Comparison of ENCODE assay signal across 16 cellular contexts in genomic region chr1:56590520-56591011, GRCh38. TPM values are rescaled to one million over a fixed set of nuclear protein-coding genes. Genes with fewer than 3 reads are reported as not detected.
DNase-seq lines count a peak whose midpoint lies in the region; ATAC-seq and TF ChIP-seq lines count a peak whose summit lies in the region.
"Had no signal": no experiment of that assay in that cellular context is flagged by ENCODE, and none has a peak within 500 bp of the region (broad histone marks: within the 10 kb centered on the region; RNA-seq: fewer than 3 reads in every experiment).

No MANE protein-coding gene starts in this region.

- H3K79me1 ChIP-seq in trophoblast cell (ENCODE audit: low read length): peaks cover 18% of the 10 kb centered on the region

- H3K9me3 Mint-ChIP-seq in CD8-positive, alpha-beta memory T cell: peaks cover 0 to 11% (median 4%) of the 10 kb centered on the region in 5 donors
- H3K9me3 Mint-ChIP-seq in naive thymus-derived CD4-positive, alpha-beta T cell: peaks cover 0 to 21% (median 4%) of the 10 kb centered on the region in 11 donors

- H3K14ac ChIP-seq in trophoblast cell (ENCODE audit: low read length): peak overlapping the region; percentile 79

- CTCF ChIA-PET in CD8-positive, alpha-beta memory T cell (lab: Charles Lee): no interaction called here
- CTCF ChIA-PET in naive thymus-derived CD4-positive, alpha-beta T cell (lab: Charles Lee): no interaction called here

- H3K27me3 ChIP-seq in trophoblast cell (ENCODE audit: insufficient read depth, low read length) (no peaks in the 10 kb centered on the region), tibial artery (no peaks in the 10 kb centered on the region)
- no peaks in the 10 kb centered on the region for H3K27me3 ChIP-seq in CD8-positive, alpha-beta memory T cell (ENCODE audit: insufficient read depth, low read length, poor library complexity, severe bottlenecking)
- no peaks in the 10 kb centered on the region for H3K27me3 ChIP-seq in naive thymus-derived CD4-positive, alpha-beta T cell (ENCODE audit: control insufficient read depth in 2 of 2, insufficient read depth in 2 of 2, low read length in 2 of 2)

- no peaks in the 10 kb centered on the region for H3K36me3 Mint-ChIP-seq in CD8-positive, alpha-beta memory T cell
- no peaks in the 10 kb centered on the region for H3K36me3 Mint-ChIP-seq in naive thymus-derived CD4-positive, alpha-beta T cell

- peaks cover 6 to 13% of the 10 kb centered on the region in 2 experiments for H3K4me1 ChIP-seq in trophoblast cell (ENCODE audit: control insufficient read depth in 1 of 2, insufficient read depth in 2 of 2, low read length in 2 of 2)
- H3K4me1 ChIP-seq in tibial artery: no peaks in the 10 kb centered on the region
- H3K4me1 ChIP-seq in CD8-positive, alpha-beta memory T cell (ENCODE audit: insufficient read depth, low read length): no peaks in the 10 kb centered on the region
- H3K4me1 ChIP-seq in naive thymus-derived CD4-positive, alpha-beta T cell (ENCODE audit: control insufficient read depth in 2 of 2, insufficient read depth in 2 of 2, low read length in 2 of 2): no peaks in the 10 kb centered on the region

- H3K4me3 ChIP-seq in fibroblast of pulmonary artery (replicated peaks; ENCODE audit: low read depth, low read length) (no peak overlapping the region), trophoblast cell (ENCODE audit: low read depth, low read length) (no peak overlapping the region), tibial artery (no peak overlapping the region)
- H3K4me3 ChIP-seq in CD8-positive, alpha-beta memory T cell (ENCODE audit: low read length): no peak overlapping the region
- no peak overlapping the region for H3K4me3 ChIP-seq in naive thymus-derived CD4-positive, alpha-beta T cell (ENCODE audit: low read length)
- H3K4me3 ChIP-seq: GM12878, GM23338 had no signal

- no peak overlapping the region for H3K27ac Mint-ChIP-seq in CD8-positive, alpha-beta memory T cell
- no peak overlapping the region for H3K27ac Mint-ChIP-seq in naive thymus-derived CD4-positive, alpha-beta T cell
- H3K27ac Mint-ChIP-seq: GM23338 had no signal

- no peak overlapping the region for H2AFZ ChIP-seq in trophoblast cell (ENCODE audit: insufficient read depth, low read length, poor library complexity)
- H2AFZ ChIP-seq: GM23338 had no signal

- peak overlapping the region; percentile 89 for H2BK5ac ChIP-seq in trophoblast cell (ENCODE audit: low read depth, low read length, poor library complexity)

- no peak overlapping the region for H4K12ac ChIP-seq in trophoblast cell (ENCODE audit: low read depth, low read length)

- H2BK12ac ChIP-seq in trophoblast cell (ENCODE audit: low read length): peak overlapping the region; percentile 82

- H3K4ac ChIP-seq in trophoblast cell (ENCODE audit: low read depth, low read length): no peak overlapping the region

- peak overlapping the region; percentile 81 for H2BK120ac ChIP-seq in trophoblast cell (ENCODE audit: insufficient read depth, low read length, poor library complexity)

- peak overlapping the region; percentile 53 for H4K8ac ChIP-seq in trophoblast cell (ENCODE audit: low read depth, low read length)

- H2AK5ac ChIP-seq in trophoblast cell (ENCODE audit: low read length): peak overlapping the region; percentile 29

- H3K18ac ChIP-seq in trophoblast cell (ENCODE audit: low read length): no peak overlapping the region

- no peak for ATAC-seq in naive thymus-derived CD4-positive, alpha-beta T cell
- ATAC-seq: GM12878, GM23338, HCT116 had no signal

- WGBS in trophoblast cell (ENCODE audit: extremely low coverage, insufficient coverage, insufficient read length): no CpG with 5 or more reads among the region's 3 CpGs

- H3K36me3 ChIP-seq in trophoblast cell (ENCODE audit: control insufficient read depth in 1 of 2, insufficient read depth in 2 of 2, low read length in 2 of 2) (no peaks in the 10 kb centered on the region), tibial artery (no peaks in the 10 kb centered on the region)
- H3K36me3 ChIP-seq in CD8-positive, alpha-beta memory T cell (ENCODE audit: insufficient read depth, low read length): no peaks in the 10 kb centered on the region
- no peaks in the 10 kb centered on the region for H3K36me3 ChIP-seq in naive thymus-derived CD4-positive, alpha-beta T cell (ENCODE audit: control insufficient read depth in 2 of 3, insufficient read depth in 3 of 3, low read length in 3 of 3)

- peak overlapping the region; percentile 25 for H3K4me2 ChIP-seq in trophoblast cell (ENCODE audit: low read length)
- H3K4me2 ChIP-seq: GM23338, KMS-11 had no signal

- TF ChIP-seq CTCF in fibroblast of pulmonary artery (IDR thresholded peaks at IDR 0.05; ENCODE audit: low read length, missing control alignments): no peak
- no peak for TF ChIP-seq CTCF in tibial artery (IDR thresholded peaks at IDR 0.05)

- peak overlapping the region; percentile 92 for H4K91ac ChIP-seq in trophoblast cell (ENCODE audit: low read depth, low read length)

- intact Hi-C loops in tibial artery (cut with DNase I; ENCODE audit: low total_unique reads): no loop called here
- intact Hi-C loops in naive thymus-derived CD4-positive, alpha-beta T cell (cut with micrococcal nuclease): no loop called here

- no peak overlapping the region for H3K4me3 Mint-ChIP-seq in CD8-positive, alpha-beta memory T cell
- no peak overlapping the region for H3K4me3 Mint-ChIP-seq in naive thymus-derived CD4-positive, alpha-beta T cell
- H3K4me3 Mint-ChIP-seq: GM23338 had no signal

- H3K9ac ChIP-seq in trophoblast cell (ENCODE audit: low read length): no peak overlapping the region
- H3K9ac ChIP-seq: KMS-11 had no signal

- no peak overlapping the region for H3K23ac ChIP-seq in trophoblast cell (ENCODE audit: low read length)

- H3K9me3 ChIP-seq in trophoblast cell (ENCODE audit: insufficient read depth, low read depth, low read length) (no peaks in the 10 kb centered on the region), tibial artery (no peaks in the 10 kb centered on the region)
- no peaks in the 10 kb centered on the region for H3K9me3 ChIP-seq in CD8-positive, alpha-beta memory T cell (ENCODE audit: low read length)
- no peaks in the 10 kb centered on the region for H3K9me3 ChIP-seq in naive thymus-derived CD4-positive, alpha-beta T cell (ENCODE audit: control insufficient read depth in 2 of 3, low read length in 3 of 3)

- DNase-seq in GM03348 (ENCODE audit: low spot score): peak; percentile 32
- DNase-seq in RPMI7951 (ENCODE audit: low read depth): peak; percentile 58
- peak; percentile 62 for DNase-seq in fibroblast of pulmonary artery (ENCODE audit: low read depth)
- DNase-seq in trophoblast cell: peak; percentile 88 to 97
- no peak for DNase-seq in tibial artery
- no peak for DNase-seq in CD8-positive, alpha-beta memory T cell
- no peak for DNase-seq in naive thymus-derived CD4-positive, alpha-beta T cell
- DNase-seq: ACHN, NCI-H1092, NCI-H2081 treated with DMSO at 0.1 percent for 48 hours, NCI-H524, SHP77 treated with DMSO at 0.1 percent for 48 hours had no signal

- no peaks in the 10 kb centered on the region for H3K4me1 Mint-ChIP-seq in CD8-positive, alpha-beta memory T cell
- no peaks in the 10 kb centered on the region for H3K4me1 Mint-ChIP-seq in naive thymus-derived CD4-positive, alpha-beta T cell
- H3K4me1 Mint-ChIP-seq: GM23338 had no signal

- peaks cover 2% of the 10 kb centered on the region for H3K79me2 ChIP-seq in trophoblast cell (ENCODE audit: control insufficient read depth, insufficient read depth, low read length, poor library complexity)

- H3K27ac ChIP-seq in trophoblast cell (ENCODE audit: low read depth, low read length): peak overlapping the region; percentile 86
- H3K27ac ChIP-seq in tibial artery: no peak overlapping the region
- H3K27ac ChIP-seq in CD8-positive, alpha-beta memory T cell (ENCODE audit: low read depth, low read length): no peak overlapping the region
- H3K27ac ChIP-seq in naive thymus-derived CD4-positive, alpha-beta T cell (ENCODE audit: low read depth, low read length): no peak overlapping the region
- H3K27ac ChIP-seq: KMS-11 had no signal

- H3K27me3 Mint-ChIP-seq in CD8-positive, alpha-beta memory T cell: peaks cover 0 to 2% of the 10 kb centered on the region in 2 donors
- peaks cover 0 to 5% (median 4%) of the 10 kb centered on the region in 5 donors for H3K27me3 Mint-ChIP-seq in naive thymus-derived CD4-positive, alpha-beta T cell

- POLR2A ChIA-PET in CD8-positive, alpha-beta memory T cell (lab: Charles Lee): no interaction called here
- POLR2A ChIA-PET in naive thymus-derived CD4-positive, alpha-beta T cell (lab: Charles Lee): no interaction called here

RNA-seq across cellular contexts. Expression of gene PLPP3, which starts 11.2 kb away (rescaled TPM):
- 14.2 and 19.7 TPM in 2 replicates for total RNA-seq in RPMI7951 (2014; rRNA removed; shearing (Covaris generic))
- polyA plus RNA-seq in trophoblast cell (2013): 289 and 308 TPM in 2 replicates
- total RNA-seq in CD8-positive, alpha-beta memory T cell: under 1 TPM; 0.22 to 0.24 TPM
- polyA plus RNA-seq in CD8-positive, alpha-beta memory T cell: not detected
- under 1 TPM in 2 of 5 experiments, not detected in 3; 0.16 to 0.30 TPM for total RNA-seq in naive thymus-derived CD4-positive, alpha-beta T cell
- not detected for polyA plus RNA-seq in naive thymus-derived CD4-positive, alpha-beta T cell

RNA-seq across cellular contexts. Expression of gene PRKAA2, which starts 54.5 kb away (rescaled TPM):
- total RNA-seq in RPMI7951 (2014; rRNA removed; shearing (Covaris generic)): 0.84 and 0.88 TPM in 2 replicates
- 4.0 and 4.1 TPM in 2 replicates for polyA plus RNA-seq in trophoblast cell (2013)
- not detected for total RNA-seq in CD8-positive, alpha-beta memory T cell
- polyA plus RNA-seq in CD8-positive, alpha-beta memory T cell: not detected
- total RNA-seq in naive thymus-derived CD4-positive, alpha-beta T cell: not detected
- polyA plus RNA-seq in naive thymus-derived CD4-positive, alpha-beta T cell: not detected
- total RNA-seq: GM12878 had no signal

Comparison
In these comparisons a context has a peak if more than half of its experiments do, and no peak if none do; other contexts are left out.
1. DNase-seq: peak in GM03348 (single experiment), RPMI7951 (single experiment), fibroblast of pulmonary artery (single experiment) and trophoblast cell (2 of 2); none in tibial artery (0 of 2), CD8-positive, alpha-beta memory T cell (0 of 5) and naive thymus-derived CD4-positive, alpha-beta T cell (0 of 9).
2. RNA of gene PLPP3, which starts 11.2 kb away (total RNA-seq): 14.2 to 19.7 TPM in RPMI7951; 0.22 to 0.24 TPM in CD8-positive, alpha-beta memory T cell and 0.16 to 0.30 TPM in naive thymus-derived CD4-positive, alpha-beta T cell; every median in the first group is over 10 times any median in the second.